Comparison of ENCODE assay signal across 1 cellular context in the genomic region with DNA sequence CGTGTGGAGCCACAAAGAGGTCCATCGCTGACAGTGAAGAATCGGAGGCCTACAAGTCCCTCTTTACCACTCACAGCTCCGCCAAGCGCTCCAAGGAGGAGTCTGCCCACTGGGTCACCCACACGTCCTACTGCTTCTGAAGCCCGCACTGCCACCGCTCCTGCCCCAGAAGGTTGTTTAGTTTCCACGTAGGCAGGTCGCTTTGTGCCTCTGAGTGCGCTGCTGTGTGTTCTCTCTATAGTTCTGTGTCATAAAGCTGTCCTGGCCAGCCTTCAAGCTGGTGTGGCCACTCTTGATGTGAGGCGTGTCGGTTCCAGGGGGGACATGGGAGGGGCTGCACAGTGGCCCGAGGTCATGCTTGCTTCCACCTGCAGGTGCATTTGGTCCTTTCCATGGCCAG.
TF ChIP-seq lines count a peak whose summit lies in the region.

No MANE protein-coding gene starts in this region.

TF ChIP-seq in H1, 55 proteins besides CTCF, POLR2A, EP300 and RAD21:
- TF ChIP-seq SUZ12 (IDR thresholded peaks at IDR 0.05; ENCODE audit: low read length): no peak
- no peak for TF ChIP-seq FOSL1 (IDR thresholded peaks at IDR 0.05; ENCODE audit: insufficient read depth, low read depth, low read length)
- no peak for TF ChIP-seq RFX5 (IDR thresholded peaks at IDR 0.05; ENCODE audit: borderline replicate concordance, low read depth, low read length)
- TF ChIP-seq TEAD4 (IDR thresholded peaks at IDR 0.05; ENCODE audit: low read depth, low read length): no peak
- TF ChIP-seq SAP30 (IDR thresholded peaks at IDR 0.05; ENCODE audit: insufficient read depth, insufficient replicate concordance, low read length): no peak
- TF ChIP-seq YY1 (IDR thresholded peaks at IDR 0.05; ENCODE audit: low read depth, low read length): no peak
- TF ChIP-seq GTF2F1 (IDR thresholded peaks at IDR 0.05; ENCODE audit: borderline replicate concordance, low read depth, low read length): no peak
- no peak for TF ChIP-seq SP2 (IDR thresholded peaks at IDR 0.05; ENCODE audit: low read length)
- no peak for TF ChIP-seq CTBP2 (IDR thresholded peaks at IDR 0.05; ENCODE audit: borderline replicate concordance, insufficient read depth, insufficient read length, low read length)
- no peak for TF ChIP-seq RXRA (IDR thresholded peaks at IDR 0.05; ENCODE audit: insufficient read depth, low read depth, low read length)
- no peak for TF ChIP-seq CREB1 (IDR thresholded peaks at IDR 0.05)
- no peak for TF ChIP-seq KDM1A (IDR thresholded peaks at IDR 0.05; ENCODE audit: borderline replicate concordance, low read length)
- TF ChIP-seq GABPA (IDR thresholded peaks at IDR 0.05; ENCODE audit: borderline replicate concordance, insufficient read depth, low read length): no peak
- no peak for TF ChIP-seq SP4 (IDR thresholded peaks at IDR 0.05; ENCODE audit: low read length)
- no peak for TF ChIP-seq RBBP5 (IDR thresholded peaks at IDR 0.05; ENCODE audit: borderline replicate concordance, low read depth, low read length)
- TF ChIP-seq RNF2 (IDR thresholded peaks at IDR 0.05; ENCODE audit: borderline replicate concordance, low read depth, low read length, missing control alignments, poor library complexity, severe bottlenecking): no peak
- no peak for TF ChIP-seq TAF7 (optimal IDR thresholded peaks at IDR 0.05; ENCODE audit: borderline replicate concordance, low read depth, low read length)
- TF ChIP-seq JUND (IDR thresholded peaks at IDR 0.05; ENCODE audit: low read length): no peak
